Comparison of ENCODE assay signal across 12 cellular contexts in genomic region chr1:2049225-2049516, GRCh38. TPM values are rescaled to one million over a fixed set of nuclear protein-coding genes. Genes with fewer than 3 reads are reported as not detected.
DNase-seq lines count a peak whose midpoint lies in the region; ATAC-seq and TF ChIP-seq lines count a peak whose summit lies in the region.
"Had no signal": no experiment of that assay in that cellular context is flagged by ENCODE, and none has a peak within 500 bp of the region (broad histone marks: within the 10 kb centered on the region; RNA-seq: fewer than 3 reads in every experiment).

No MANE protein-coding gene starts in this region.

- H3K4me3 ChIP-seq in BLaER1 treated with 17β-estradiol and CSF1 and Interleukin-3, amounts not matched to agents 10 nM and 100 nM, result peak overlapping the region; percentile 51 to 74 (median 62); a peak in 17 of 20 replicates
- H3K4me3 ChIP-seq in HUES6 (ENCODE audit: low read depth, low read length), result peak overlapping the region; percentile 74

- TF ChIP-seq CTCF in brain (conservative IDR thresholded peaks at IDR 0.05) (no peak), GM10266 (IDR thresholded peaks at IDR 0.05; ENCODE audit: control insufficient read depth, insufficient read depth, low read depth, missing control alignments) (no peak)

- no peaks in the 10 kb centered on the region for H3K36me3 ChIP-seq in BLaER1 treated with 17β-estradiol and CSF1 and Interleukin-3, amounts not matched to agents 10 nM and 100 nM
- H3K36me3 ChIP-seq in HUES6 (ENCODE audit: control insufficient read depth, insufficient read depth, low read length), result no peaks in the 10 kb centered on the region

- H3K9me3 Mint-ChIP-seq in brain (peaks cover 0 to 6% (median 3%) of the 10 kb centered on the region in 5 experiments), naive B cell (no peaks in the 10 kb centered on the region)
- H3K9me3 Mint-ChIP-seq: HFFc6 had no signal

- peak overlapping the region in 5 of 11 experiments; percentile 41 to 68 (median 58); a peak in 6 of 22 replicates for H3K9ac ChIP-seq in BLaER1 treated with 17β-estradiol and CSF1 and Interleukin-3, amounts not matched to agents 10 nM and 100 nM
- no peak overlapping the region for H3K9ac ChIP-seq in HUES6 (ENCODE audit: low read length)

- H3K27me3 ChIP-seq in BLaER1 treated with 17β-estradiol and CSF1 and Interleukin-3, amounts not matched to agents 10 nM and 100 nM, result peaks cover 55 to 96% (median 67%) of the 10 kb centered on the region in 11 experiments
- H3K27me3 ChIP-seq in HUES6 (ENCODE audit: control insufficient read depth, insufficient read depth, low read length), result peaks cover 57% of the 10 kb centered on the region

- H3K4me3 Mint-ChIP-seq in brain (peak overlapping the region; percentile 56 to 86 (median 77)), naive B cell (peak overlapping the region; percentile 79 to 89 (median 86))
- H3K4me3 Mint-ChIP-seq: HFFc6 had no signal

- H3K4me1 Mint-ChIP-seq in brain, result peaks cover 15% of the 10 kb centered on the region
- H3K4me1 Mint-ChIP-seq in naive B cell, result peaks cover 28 to 51% (median 32%) of the 10 kb centered on the region in 3 donors

- H3K4me1 ChIP-seq in BLaER1 treated with 17β-estradiol and CSF1 and Interleukin-3, amounts not matched to agents 10 nM and 100 nM, result peaks cover 36 to 95% (median 90%) of the 10 kb centered on the region in 10 experiments
- peaks cover 38% of the 10 kb centered on the region for H3K4me1 ChIP-seq in HUES6 (ENCODE audit: control insufficient read depth, insufficient read depth, low read length)

- H3K27me3 Mint-ChIP-seq in brain (peaks cover 80% of the 10 kb centered on the region), naive B cell (peaks cover 4 to 37% (median 21%) of the 10 kb centered on the region in 3 donors)

- peaks cover 0 to 61% (median 16%) of the 10 kb centered on the region in 11 experiments; a peak in 12 of 22 replicates for H4K20me1 ChIP-seq in BLaER1 treated with 17β-estradiol and CSF1 and Interleukin-3, amounts not matched to agents 10 nM and 100 nM

- no peaks in the 10 kb centered on the region for H3K9me3 ChIP-seq in BLaER1 treated with 17β-estradiol and CSF1 and Interleukin-3, amounts not matched to agents 10 nM and 100 nM (replicated peaks in 1 of 11)
- H3K9me3 ChIP-seq in HUES6 (ENCODE audit: control insufficient read depth, insufficient read depth, low read depth, low read length), result no peaks in the 10 kb centered on the region

- no peaks in the 10 kb centered on the region for H3K36me3 Mint-ChIP-seq in brain
- H3K36me3 Mint-ChIP-seq in naive B cell, result no peaks in the 10 kb centered on the region

- no peak overlapping the region for H3K27ac ChIP-seq in BLaER1 treated with 17β-estradiol and CSF1 and Interleukin-3, amounts not matched to agents 10 nM and 100 nM
- no peak overlapping the region for H3K27ac ChIP-seq in HUES6 (ENCODE audit: low read depth, low read length)

- H3K27ac Mint-ChIP-seq in brain (peak overlapping the region in 1 of 5 experiments; percentile 44), naive B cell (peak overlapping the region in 3 of 6 donors; percentile 64 to 81 (median 73))
- H3K27ac Mint-ChIP-seq: HFFc6 had no signal

- DNase-seq in naive B cell, result no peak
- DNase-seq in SIG-M5 (lab: John Stamatoyannopoulos, UW), result no peak
- DNase-seq in GM10266 (ENCODE audit: extremely low spot score), result no peak
- DNase-seq in iPS-NIHi11 (ENCODE audit: low spot score), result no peak
- no peak for DNase-seq in NK-92 treated with Interleukin-12 subunit alpha and Interleukin-12 subunit beta, amount 100 ng/mL, for 24 hours (lab: John Stamatoyannopoulos, UW)
- DNase-seq: DND-41, HFFc6, NCI-H187, retina had no signal

- H3K4me2 ChIP-seq in BLaER1 treated with 17β-estradiol and CSF1 and Interleukin-3, amounts not matched to agents 10 nM and 100 nM, result peak overlapping the region; percentile 78 to 89 (median 83); a peak in 21 of 22 replicates

- ATAC-seq in naive B cell (ENCODE audit: low read depth in 2 of 2), result no peak

RNA-seq across cellular contexts. Expression of gene PRKCZ, which starts 1.0 kb away (rescaled TPM):
- polyA plus RNA-seq in brain (ENCODE audit: insufficient read depth, low read depth, low replicate concordance) (76.5 TPM), naive B cell (ENCODE audit: low read depth in 6 of 6) (10 to 100 TPM in 2 of 6 donors, 1 to 10 TPM in 4; 5.7 to 12.4 (median 9.3) TPM)

RNA-seq across cellular contexts. Expression of gene GABRD, which starts 30.0 kb away (rescaled TPM):
- polyA plus RNA-seq in brain (ENCODE audit: insufficient read depth, low read depth, low replicate concordance), result 28.0 TPM
- not detected for polyA plus RNA-seq in naive B cell (ENCODE audit: low read depth in 6 of 6)

RNA-seq across cellular contexts. Expression of gene CFAP74, which starts 45.6 kb away (rescaled TPM):
- polyA plus RNA-seq in brain (ENCODE audit: insufficient read depth, low read depth, low replicate concordance) (0.93 TPM), naive B cell (ENCODE audit: low read depth in 6 of 6) (not detected)

Comparison
In these comparisons a context has a peak if more than half of its experiments do, and no peak if none do; other contexts are left out.
1. RNA of gene GABRD, which starts 30.0 kb away (polyA plus RNA-seq): 28.0 TPM in brain (single experiment); not detected in naive B cell; every median in the first group is over 10 times any median in the second.